ENCODE assay signal across 8 cellular contexts in the genomic region with DNA sequence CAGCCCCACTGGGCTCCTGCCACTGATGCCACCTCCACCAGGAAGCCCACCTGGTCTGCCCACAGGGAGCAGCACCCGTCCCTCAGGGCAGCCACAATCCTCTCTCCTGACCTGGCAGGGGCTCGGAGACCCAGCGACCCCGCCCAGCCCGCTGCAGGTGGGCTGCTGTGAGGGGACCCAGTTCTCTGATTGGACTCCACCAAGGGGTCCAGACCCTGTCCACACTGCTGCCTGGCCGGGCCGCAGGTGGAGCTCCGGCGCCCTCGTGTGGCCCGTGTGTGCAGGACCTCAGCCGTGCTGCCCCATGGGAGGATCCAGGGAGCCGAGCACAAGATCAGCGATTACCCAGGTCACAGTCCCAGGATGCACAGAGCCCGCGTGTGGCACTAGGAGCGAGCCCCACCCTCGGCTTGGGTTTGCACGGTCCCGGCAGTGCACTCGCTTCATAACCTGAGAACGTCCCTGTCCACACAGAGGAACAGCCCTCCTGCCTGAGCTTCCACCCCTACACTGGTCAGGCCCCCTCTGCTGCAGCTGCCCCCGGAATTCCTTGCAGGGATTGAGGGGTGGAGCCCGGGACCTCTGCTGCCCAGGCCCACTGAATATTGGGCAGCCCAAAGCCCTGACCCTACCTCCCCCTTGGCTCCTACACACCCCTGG. TPM values are rescaled to one million over a fixed set of nuclear protein-coding genes. Genes with fewer than 3 reads are reported as not detected.
DNase-seq lines count a peak whose midpoint lies in the region; ATAC-seq and TF ChIP-seq lines count a peak whose summit lies in the region.

No MANE protein-coding gene starts in this region.

- H3K27me3 ChIP-seq in BLaER1, result no peaks in the 10 kb centered on the region
- no peaks in the 10 kb centered on the region for H3K27me3 ChIP-seq in H7 (ENCODE audit: control insufficient read depth, insufficient read depth, low read length)
- no peaks in the 10 kb centered on the region for H3K27me3 ChIP-seq in testis

- POLR2A ChIA-PET in activated CD8-positive, alpha-beta T cell treated with anti-CD3 and anti-CD28 coated beads for 36 hours (lab: Charles Lee), result no interaction called here

- peak; percentile 93 for ATAC-seq in activated CD8-positive, alpha-beta T cell treated with anti-CD3 and anti-CD28 coated beads for 36 hours
- no peak for ATAC-seq in GM19395 (IDR thresholded peaks at IDR 0.05; ENCODE audit: unreplicated experiment)

- no peaks in the 10 kb centered on the region for H4K20me1 ChIP-seq in BLaER1

- TF ChIP-seq CTCF in activated CD8-positive, alpha-beta T cell treated with anti-CD3 and anti-CD28 coated beads for 36 hours (IDR thresholded peaks at IDR 0.05), result peak; percentile 92
- TF ChIP-seq CTCF in testis (IDR thresholded peaks at IDR 0.05), result peak; percentile 60 to 76 (median 75)

- H3K4me1 ChIP-seq in BLaER1, result peaks cover 80% of the 10 kb centered on the region
- no peaks in the 10 kb centered on the region for H3K4me1 ChIP-seq in testis

- 0 out of 2 replicates have a peak overlapping the region, but pooled peaks have one; percentile 15 for H3K9ac ChIP-seq in BLaER1

- H3K4me3 ChIP-seq in BLaER1, result no peak overlapping the region
- H3K4me3 ChIP-seq in H7 (ENCODE audit: insufficient read depth, low read depth, low read length), result no peak overlapping the region
- no peak overlapping the region for H3K4me3 ChIP-seq in testis

- H3K4me2 ChIP-seq in BLaER1, result peak overlapping the region; percentile 74

- no peak overlapping the region for H3K4me3 Mint-ChIP-seq in activated CD8-positive, alpha-beta T cell treated with anti-CD3 and anti-CD28 coated beads for 36 hours

- H3K27me3 Mint-ChIP-seq in activated CD8-positive, alpha-beta T cell treated with anti-CD3 and anti-CD28 coated beads for 36 hours, result peaks cover 6% of the 10 kb centered on the region

- TF ChIP-seq POLR2A in testis (IDR thresholded peaks at IDR 0.05), result no peak

- CTCF ChIA-PET in activated CD8-positive, alpha-beta T cell treated with anti-CD3 and anti-CD28 coated beads for 36 hours (lab: Charles Lee), result interaction anchor here (0.6 to 1.2 kb wide), 5 partner anchors 12 to 872 kb away, joined by 3 to 5 read pairs (median 3); no protein-coding TSS in a partner anchor

- peak; percentile 98 for DNase-seq in H7
- DNase-seq in NCI-H69 (lab: John Stamatoyannopoulos, UW), result peak; percentile 73
- peak; percentile 64 for DNase-seq in activated CD8-positive, alpha-beta T cell treated with anti-CD3 and anti-CD28 coated beads for 36 hours
- peak; percentile 86 for DNase-seq in epidermal melanocyte (ENCODE audit: insufficient read length, low spot score)
- peak; percentile 77 for DNase-seq in midbrain (lab: John Stamatoyannopoulos, UW)
- peak; percentile 71 for DNase-seq in testis

- peak overlapping the region; percentile 56 for H3K27ac ChIP-seq in BLaER1
- H3K27ac ChIP-seq in testis, result no peak overlapping the region

- no peaks in the 10 kb centered on the region for H3K36me3 ChIP-seq in BLaER1
- H3K36me3 ChIP-seq in H7 (replicated peaks; ENCODE audit: control insufficient read depth, insufficient read depth, low read length), result no peaks in the 10 kb centered on the region
- no peaks in the 10 kb centered on the region for H3K36me3 ChIP-seq in testis (ENCODE audit: low read depth, missing control alignments)

- no peaks in the 10 kb centered on the region for H3K36me3 Mint-ChIP-seq in activated CD8-positive, alpha-beta T cell treated with anti-CD3 and anti-CD28 coated beads for 36 hours (ENCODE audit: low read depth)

- no peak overlapping the region for H3K27ac Mint-ChIP-seq in activated CD8-positive, alpha-beta T cell treated with anti-CD3 and anti-CD28 coated beads for 36 hours

- intact Hi-C loops in activated CD8-positive, alpha-beta T cell treated with anti-CD3 and anti-CD28 coated beads for 36 hours (cut with micrococcal nuclease), result loop anchor here (5.0 kb wide), 1 partner anchor 503 kb away; the partner anchor contains the start of gene KIF26A
- intact Hi-C loops in testis (cut with DNase I; ENCODE audit: low total_unique reads), result loop anchor here (10.0 kb wide), 1 partner anchor 495 kb away; no protein-coding TSS in a partner anchor

- peaks cover 2% of the 10 kb centered on the region for H3K9me3 Mint-ChIP-seq in activated CD8-positive, alpha-beta T cell treated with anti-CD3 and anti-CD28 coated beads for 36 hours

- no peaks in the 10 kb centered on the region for H3K9me3 ChIP-seq in BLaER1
- no peaks in the 10 kb centered on the region for H3K9me3 ChIP-seq in testis

- 14 to 38% methylated on average over 8 to 23 of the region's 24 CpGs for WGBS in testis, 2 donors

- H3K4me1 Mint-ChIP-seq in activated CD8-positive, alpha-beta T cell treated with anti-CD3 and anti-CD28 coated beads for 36 hours (ENCODE audit: low read depth), result no peaks in the 10 kb centered on the region

RNA-seq across cellular contexts. Expression of gene TMEM179, which starts 35.4 kb away (rescaled TPM):
- total RNA-seq in H7 (2014; rRNA removed; shearing (Covaris generic)), result 1.9 and 3.2 TPM in 2 replicates
- total RNA-seq in activated CD8-positive, alpha-beta T cell treated with anti-CD3 and anti-CD28 coated beads for 36 hours, result not detected
- total RNA-seq in testis, result 10 to 100 TPM in 1 of 2 donors, 1 to 10 TPM in 1; 9.8 to 12.1 TPM
- polyA plus RNA-seq in testis (ENCODE audit: insufficient read depth, low read depth, low replicate concordance), result 4.9 TPM

RNA-seq across cellular contexts. Expression of gene INF2, which starts 49.4 kb away (rescaled TPM):
- 62.8 and 78.6 TPM in 2 replicates for total RNA-seq in H7 (2014; rRNA removed; shearing (Covaris generic))
- 10 to 100 TPM; 61.5 to 65.0 TPM for total RNA-seq in activated CD8-positive, alpha-beta T cell treated with anti-CD3 and anti-CD28 coated beads for 36 hours
- total RNA-seq in testis, result 100 to 1,000 TPM; 244 to 328 TPM
- 50.5 TPM for polyA plus RNA-seq in testis (ENCODE audit: insufficient read depth, low read depth, low replicate concordance)
